In the genomic region with DNA sequence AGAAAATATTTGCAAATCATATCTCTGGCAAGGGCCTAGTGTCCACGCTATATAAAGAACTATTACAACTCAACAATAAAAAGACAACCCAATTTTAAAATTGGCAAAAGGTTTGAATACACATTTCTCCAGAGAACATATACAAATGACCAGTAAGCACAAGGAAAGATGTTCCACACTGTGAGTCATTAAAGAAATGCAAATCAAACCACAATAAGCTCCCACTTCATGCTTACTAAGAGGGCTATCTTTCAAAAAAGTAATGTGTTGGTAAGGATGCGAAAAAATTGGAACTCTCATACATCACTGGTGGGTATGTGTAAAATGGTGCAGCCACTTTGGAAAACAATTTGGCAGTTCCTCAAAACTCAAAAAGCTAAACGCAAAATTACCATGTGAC, we compare ENCODE assay signal across 18 cellular contexts.
DNase-seq lines count a peak whose midpoint lies in the region; FAIRE-seq and TF ChIP-seq lines count a peak whose summit lies in the region.
"Had no signal": no experiment of that assay in that cellular context is flagged by ENCODE, and none has a peak within 500 bp of the region (broad histone marks: within the 10 kb centered on the region; RNA-seq: fewer than 3 reads in every experiment).

No MANE protein-coding gene starts in this region.

- no peaks in the 10 kb centered on the region for H3K9me2 ChIP-seq in MM.1S (replicated peaks; ENCODE audit: insufficient read depth, low read length)

- H3K9me3 ChIP-seq in MM.1S (replicated peaks; ENCODE audit: insufficient read depth, low read length): no peaks in the 10 kb centered on the region

- no peak overlapping the region for H2AFZ ChIP-seq in MM.1S (ENCODE audit: low read length)
- H2AFZ ChIP-seq: GM23338 had no signal

- DNase-seq in AG10803 (ENCODE audit: low read depth) (peak; percentile 13), M059J (ENCODE audit: low read depth) (peak; percentile 57), bronchial epithelial cell (ENCODE audit: low read depth) (peak; percentile 28), iris pigment epithelial cell (ENCODE audit: low read depth) (peak; percentile 63), NCI-H187 (lab: John Stamatoyannopoulos, UW) (no peak), MM.1S (no peak)
- DNase-seq in stimulated activated naive CD4-positive, alpha-beta T cell (lab: John Stamatoyannopoulos, UW): no peak
- DNase-seq in activated CD8-positive, alpha-beta memory T cell treated with anti-CD3 and anti-CD28 coated beads, Interleukin-2, amount 50 U/mL, for 48 hours: no peak
- DNase-seq: GF-D8, NCI-H1417, NCI-H2081, NCI-H2227 treated with DMSO at 0.1 percent for 48 hours, NCI-H526 treated with DMSO at 0.1 percent for 48 hours, SJCRH30 had no signal

- H3K36me3 ChIP-seq in bronchial epithelial cell (ENCODE audit: control insufficient read depth, insufficient read depth, low read length) (no peaks in the 10 kb centered on the region), MM.1S (replicated peaks; ENCODE audit: insufficient read depth, low read length) (no peaks in the 10 kb centered on the region)
- H3K36me3 ChIP-seq: SJCRH30 had no signal

- no peaks in the 10 kb centered on the region for H4K20me1 ChIP-seq in MM.1S (ENCODE audit: insufficient read depth, low read length)

- no peaks in the 10 kb centered on the region for H3F3A ChIP-seq in MM.1S (ENCODE audit: insufficient read depth, low read length)

- H3K27me3 ChIP-seq in bronchial epithelial cell (ENCODE audit: control insufficient read depth, insufficient read depth, low read length): no peaks in the 10 kb centered on the region
- no peaks in the 10 kb centered on the region for H3K27me3 ChIP-seq in MM.1S (replicated peaks; ENCODE audit: insufficient read depth, low read length)
- H3K27me3 ChIP-seq: SJCRH30 had no signal

- H3K4me1 ChIP-seq in MM.1S (ENCODE audit: low read length): no peaks in the 10 kb centered on the region

- no peak overlapping the region for H3K27ac ChIP-seq in MM.1S (ENCODE audit: low read length)
- H3K27ac ChIP-seq: RWPE1, SJCRH30 had no signal

- TF ChIP-seq CTCF in AG10803 (conservative IDR thresholded peaks at IDR 0.05; ENCODE audit: low read length) (no peak), bronchial epithelial cell (IDR thresholded peaks at IDR 0.05; ENCODE audit: insufficient read depth, low read length, severe bottlenecking) (no peak), MM.1S (IDR thresholded peaks at IDR 0.05; ENCODE audit: low read length) (no peak)

- no peak overlapping the region for H3K4me3 ChIP-seq in AG10803 (ENCODE audit: low read length)
- H3K4me3 ChIP-seq in bronchial epithelial cell (ENCODE audit: low read depth, low read length): no peak overlapping the region
- no peak overlapping the region for H3K4me3 ChIP-seq in MM.1S (ENCODE audit: low read length)
- H3K4me3 ChIP-seq: GM23338, SJCRH30 had no signal

- H3K9ac ChIP-seq in MM.1S (ENCODE audit: low read length): no peak overlapping the region

- H3K4me2 ChIP-seq in MM.1S (ENCODE audit: low read depth, low read length): no peak overlapping the region
- H3K4me2 ChIP-seq: GM23338 had no signal

- FAIRE-seq in bronchial epithelial cell (lab: Jason Lieb, UNC): no peak
- FAIRE-seq: A204.1, HepG2 had no signal

- no peaks in the 10 kb centered on the region for H3K79me2 ChIP-seq in MM.1S (ENCODE audit: low read length)

Comparison
In these comparisons a context has a peak if more than half of its experiments do, and no peak if none do; other contexts are left out.
1. DNase-seq: peak in AG10803 (single experiment), M059J (single experiment), bronchial epithelial cell (single experiment) and iris pigment epithelial cell (single experiment); none in NCI-H187 (0 of 2), MM.1S (single experiment), stimulated activated naive CD4-positive, alpha-beta T cell (0 of 6) and activated CD8-positive, alpha-beta memory T cell treated with anti-CD3 and anti-CD28 coated beads, Interleukin-2, amount 50 U/mL, for 48 hours (single experiment).